18 cellular contexts compared by ENCODE assay signal in the genomic region with DNA sequence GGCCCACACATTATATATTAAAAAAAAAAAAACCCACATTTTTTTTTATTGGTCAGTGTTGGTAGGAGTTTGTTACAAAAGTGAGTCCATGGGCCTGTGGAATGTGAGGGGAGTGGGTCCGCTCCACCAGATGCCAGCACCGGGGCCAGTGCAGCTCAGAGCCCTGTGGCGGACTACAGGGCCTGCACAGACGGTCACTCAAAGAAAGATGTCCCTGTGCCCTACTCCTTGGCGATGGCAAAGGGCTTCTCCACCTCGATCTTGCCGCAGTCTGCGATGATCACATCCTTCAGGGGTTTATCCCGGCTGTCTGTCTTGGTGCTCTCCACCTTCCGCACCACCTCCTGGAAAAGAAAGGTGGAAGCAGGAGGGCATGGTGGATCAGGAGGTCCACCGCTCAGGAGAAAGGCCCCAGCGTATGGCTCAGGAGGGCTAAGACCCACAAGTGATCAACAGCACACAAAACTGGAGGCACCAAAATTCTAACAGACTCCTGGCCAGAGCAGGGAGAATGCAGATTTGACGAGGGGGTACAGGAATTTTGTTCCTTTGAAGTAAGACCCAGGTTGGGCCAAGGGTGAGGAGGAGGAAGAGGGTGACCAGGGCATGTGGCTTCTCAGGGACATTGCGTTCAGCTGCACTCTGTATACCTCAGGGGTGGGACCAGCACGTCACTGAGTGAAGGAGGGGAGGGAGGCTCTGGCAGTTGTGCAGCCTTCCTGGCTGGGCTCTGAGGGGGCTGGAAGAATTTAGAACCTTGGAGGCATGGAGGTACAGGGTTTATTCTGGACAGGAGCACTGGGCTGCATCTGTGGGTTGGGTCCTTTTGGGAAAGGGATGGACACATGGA. TPM values are rescaled to one million over a fixed set of nuclear protein-coding genes. Genes with fewer than 3 reads are reported as not detected.
DNase-seq lines count a peak whose midpoint lies in the region; ATAC-seq, FAIRE-seq and TF ChIP-seq lines count a peak whose summit lies in the region.
"Had no signal": no experiment of that assay in that cellular context is flagged by ENCODE, and none has a peak within 500 bp of the region (broad histone marks: within the 10 kb centered on the region; RNA-seq: fewer than 3 reads in every experiment).

No MANE protein-coding gene starts in this region.

- DNase-seq in cardiac muscle cell (ENCODE audit: low read depth in 1 of 2, low spot score in 1 of 2) (no peak), left cardiac atrium (no peak), GM23338 (ENCODE audit: low spot score) (no peak), GM12878 (ENCODE audit: low read depth, low spot score) (no peak), erythroblast (lab: John Stamatoyannopoulos, UW) (no peak)
- no peak for DNase-seq in stimulated activated CD4-positive, alpha-beta T cell treated with anti-CD3 and anti-CD28 coated beads, Interleukin-12 subunit alpha, Interleukin-12 subunit beta, amount 100 ng/mL, for 4 hours
- DNase-seq: activated gamma-delta T cell, foreskin melanocyte, KG1, mucosa of descending colon, NCI-H1092, NCI-H2081, NCI-H510A, SIG-M5 had no signal

- intact Hi-C loops in left cardiac atrium (cut with DNase I) = loop anchor here in 1 of 2 donors (10.0 kb wide), 1 partner anchor 61 kb away; the partner anchor contains the start of genes CIAO2A and SNX1
- intact Hi-C loops in GM12878 (cut with micrococcal nuclease; ENCODE audit: unreplicated experiment) = loop anchor here (10.0 kb wide), 1 partner anchor 681 kb away; no protein-coding TSS in a partner anchor

- H3K9ac ChIP-seq in GM12878 (ENCODE audit: control insufficient read depth, insufficient read depth, low read length) = no peak overlapping the region

- H3K4me1 ChIP-seq in cardiac muscle cell (ENCODE audit: low read depth) = peaks cover 22% of the 10 kb centered on the region
- H3K4me1 ChIP-seq in GM23338 (ENCODE audit: insufficient read depth) = peaks cover 13% of the 10 kb centered on the region
- H3K4me1 ChIP-seq in GM12878 (ENCODE audit: control insufficient read depth, insufficient read depth, low read length) = peaks cover 33% of the 10 kb centered on the region

- H4K20me1 ChIP-seq in GM23338 (replicated peaks; ENCODE audit: insufficient read depth) = peaks cover 21% of the 10 kb centered on the region
- H4K20me1 ChIP-seq in GM12878 (ENCODE audit: control insufficient read depth, insufficient read depth) = peaks cover 18% of the 10 kb centered on the region

- 89% methylated on average over 15 of the region's 15 CpGs for WGBS in GM12878 (ENCODE audit: insufficient coverage, insufficient replicate concordance, low lambda C conversion rate, missing lambda C conversion rate)

- H3K27me3 Mint-ChIP-seq in GM23338 (ENCODE audit: insufficient read depth, low read depth, poor library complexity) = peaks cover 24% of the 10 kb centered on the region
- H3K27me3 Mint-ChIP-seq in stimulated activated memory B cell treated with anti-CD40 and anti-IgM and Interleukin-4, amounts not matched to agents 10 μg/mL and 1 μg/mL and 100 μg/mL, for 72 hours = no peaks in the 10 kb centered on the region

- in situ Hi-C loops in GM12878 (cut with MboI) = no loop called here

- no peaks in the 10 kb centered on the region for H3K9me2 ChIP-seq in GM23338 (ENCODE audit: insufficient read depth)

- POLR2A ChIA-PET in GM12878 (lab: Charles Lee) = interaction anchor here (1.3 kb wide), 1 partner anchor 32 kb away, joined by 4 read pairs; no protein-coding TSS in a partner anchor

- no peak overlapping the region for H3K4me3 Mint-ChIP-seq in GM23338
- peak overlapping the region; percentile 31 for H3K4me3 Mint-ChIP-seq in stimulated activated memory B cell treated with anti-CD40 and anti-IgM and Interleukin-4, amounts not matched to agents 10 μg/mL and 1 μg/mL and 100 μg/mL, for 72 hours

- peaks cover 11% of the 10 kb centered on the region for H3K4me1 Mint-ChIP-seq in GM23338
- peaks cover 76% of the 10 kb centered on the region for H3K4me1 Mint-ChIP-seq in stimulated activated memory B cell treated with anti-CD40 and anti-IgM and Interleukin-4, amounts not matched to agents 10 μg/mL and 1 μg/mL and 100 μg/mL, for 72 hours

- no peak for FAIRE-seq in GM12878 (lab: Jason Lieb, UNC)

- H3K4me2 ChIP-seq in GM23338 (no peak overlapping the region), GM12878 (ENCODE audit: control insufficient read depth, insufficient read depth) (no peak overlapping the region)

- TF ChIP-seq EP300 in GM12878 (IDR thresholded peaks at IDR 0.05; ENCODE audit: borderline replicate concordance in 1 of 2, control insufficient read depth in 1 of 2, low read depth in 2 of 2, low read length in 2 of 2) = no peak

- H3K27me3 ChIP-seq in cardiac muscle cell = peaks cover 18% of the 10 kb centered on the region
- H3K27me3 ChIP-seq in GM23338 (ENCODE audit: insufficient read depth) = peaks cover 18% of the 10 kb centered on the region
- no peaks in the 10 kb centered on the region for H3K27me3 ChIP-seq in GM12878 (replicated peaks in 1 of 2; ENCODE audit: control insufficient read depth in 2 of 2, insufficient read depth in 2 of 2, low read length in 1 of 2)

- TF ChIP-seq POLR2A in GM12878 (IDR thresholded peaks at IDR 0.05; ENCODE audit: low read depth, low read length) = peak; percentile 68
- TF ChIP-seq POLR2A in erythroblast (IDR thresholded peaks at IDR 0.05; ENCODE audit: low read length) = no peak

- peaks cover 6% of the 10 kb centered on the region; the same call in 1 of the 2 replicates for H3K79me2 ChIP-seq in GM23338 (replicated peaks; ENCODE audit: insufficient read depth)
- peaks cover 48% of the 10 kb centered on the region for H3K79me2 ChIP-seq in GM12878 (ENCODE audit: control insufficient read depth, insufficient read depth, low read length)

- CTCF ChIA-PET in GM12878 (lab: Yijun Ruan, JAX) = interaction anchor here (0.9 to 5.6 kb wide), 3 partner anchors 12 to 66 kb away, joined by 3 to 98 read pairs (median 46); partner anchors contain the start of gene SNX1

- peaks cover 31% of the 10 kb centered on the region for H3F3A ChIP-seq in GM23338 (replicated peaks; ENCODE audit: low read depth)

- H3K4me3 ChIP-seq in cardiac muscle cell (no peak overlapping the region), GM23338 (no peak overlapping the region), GM12878 (no peak overlapping the region)
- H3K4me3 ChIP-seq: mucosa of descending colon, tibial artery had no signal

- TSS peak; percentile 40 for BruUV-seq in GM12878 (replicated peaks; lab: Mats Ljungman, UMichigan)

- no peak overlapping the region for H3K27ac Mint-ChIP-seq in GM23338
- peak overlapping the region; percentile 53 for H3K27ac Mint-ChIP-seq in stimulated activated memory B cell treated with anti-CD40 and anti-IgM and Interleukin-4, amounts not matched to agents 10 μg/mL and 1 μg/mL and 100 μg/mL, for 72 hours

- no peaks in the 10 kb centered on the region; the same call in 2 of the 3 replicates for H3K9me3 Mint-ChIP-seq in GM23338
- H3K9me3 Mint-ChIP-seq in stimulated activated memory B cell treated with anti-CD40 and anti-IgM and Interleukin-4, amounts not matched to agents 10 μg/mL and 1 μg/mL and 100 μg/mL, for 72 hours = no peaks in the 10 kb centered on the region

- TF ChIP-seq RAD21 in GM12878 (IDR thresholded peaks at IDR 0.05; ENCODE audit: insufficient read depth, low read depth, low read length) = no peak

- RAD21 ChIA-PET in GM12878 (lab: Charles Lee; ENCODE audit: unreplicated experiment) = interaction anchor here (1.7 kb wide), 1 partner anchor 11 kb away, joined by 4 read pairs; no protein-coding TSS in a partner anchor

- H3K27ac ChIP-seq in cardiac muscle cell = peak overlapping the region; percentile 44
- H3K27ac ChIP-seq in GM23338 (ENCODE audit: low read depth) = 0 out of 2 replicates have a peak overlapping the region, but pooled peaks have one; percentile 76
- no peak overlapping the region for H3K27ac ChIP-seq in GM12878 (ENCODE audit: control insufficient read depth, insufficient read depth)
- H3K27ac ChIP-seq: neutrophil, tibial artery had no signal

- TF ChIP-seq CTCF in cardiac muscle cell (IDR thresholded peaks at IDR 0.05; ENCODE audit: low read depth, low read length) = no peak
- no peak for TF ChIP-seq CTCF in GM23338 (conservative IDR thresholded peaks at IDR 0.05; ENCODE audit: low read depth in 2 of 2)
- no peak for TF ChIP-seq CTCF in GM12878 (IDR thresholded peaks at IDR 0.05 in 2 of 3, conservative IDR thresholded peaks at IDR 0.05 in 1 of 3; ENCODE audit: control insufficient read depth in 2 of 3, extremely low read depth in 1 of 3, insufficient read depth in 1 of 3, low read depth in 3 of 3, low read length in 3 of 3)

- peaks cover 58% of the 10 kb centered on the region for H3K36me3 Mint-ChIP-seq in GM23338 (ENCODE audit: low read depth)
- peaks cover 55% of the 10 kb centered on the region for H3K36me3 Mint-ChIP-seq in stimulated activated memory B cell treated with anti-CD40 and anti-IgM and Interleukin-4, amounts not matched to agents 10 μg/mL and 1 μg/mL and 100 μg/mL, for 72 hours

- H3K9me3 ChIP-seq in cardiac muscle cell (ENCODE audit: low read depth) (no peaks in the 10 kb centered on the region), GM12878 (replicated peaks; ENCODE audit: control insufficient read depth, insufficient read depth, low read length) (no peaks in the 10 kb centered on the region)
- H3K9me3 ChIP-seq: mucosa of descending colon, neutrophil, tibial artery had no signal

- ATAC-seq in left cardiac atrium (no peak), GM23338 (no peak), GM12878 (no peak), GM21526 (IDR thresholded peaks at IDR 0.05; ENCODE audit: low FRiP score, unreplicated experiment) (no peak)
- no peak for ATAC-seq in stimulated activated memory B cell treated with anti-CD40 and anti-IgM and Interleukin-4, amounts not matched to agents 10 μg/mL and 1 μg/mL and 100 μg/mL, for 72 hours
- ATAC-seq: mucosa of descending colon had no signal

- H2AFZ ChIP-seq in GM23338 (no peak overlapping the region), GM12878 (ENCODE audit: control insufficient read depth, low read depth, low read length) (no peak overlapping the region)

- SMC1A ChIA-PET in GM12878 (lab: Charles Lee; ENCODE audit: uncharacterized antibody, unreplicated experiment) = no interaction called here

- peaks cover 41% of the 10 kb centered on the region for H3K36me3 ChIP-seq in cardiac muscle cell
- peaks cover 53% of the 10 kb centered on the region for H3K36me3 ChIP-seq in GM23338 (ENCODE audit: insufficient read depth)
- peaks cover 34 to 37% of the 10 kb centered on the region in 2 experiments; a peak in 3 of 4 replicates for H3K36me3 ChIP-seq in GM12878 (ENCODE audit: control insufficient read depth in 2 of 2, insufficient read depth in 2 of 2, low read length in 1 of 2)

RNA-seq across cellular contexts. Expression of gene SNX22, which starts 4.5 kb away (rescaled TPM):
- 1.5 and 2.1 TPM in 2 replicates for total RNA-seq in cardiac muscle cell
- 0.59 and 2.0 TPM in 2 replicates for polyA plus RNA-seq in cardiac muscle cell
- 10 to 100 TPM; 28.9 to 29.8 TPM for total RNA-seq in left cardiac atrium
- total RNA-seq in GM23338 (2014; rRNA removed; shearing (Covaris generic)) = 1.9 and 5.7 TPM in 2 replicates
- 3.7 TPM in 2 replicates for polyA plus RNA-seq in GM23338 (2016; fragmentation: Nextera tagmentation; extraction: Ambion mirVana)
- total RNA-seq in GM12878 (2013; cell fraction: nucleolus; rRNA removed) = 19.1 and 22.5 TPM in 2 replicates
- total RNA-seq in GM12878 (2014; rRNA removed) = 23.2 and 25.7 TPM in 2 replicates
- 11.1 and 12.2 TPM in 2 replicates for total RNA-seq in GM12878 (2014; rRNA removed; fragmentation: Illumina TruSeq; extraction: Trizol)
- 23.2 and 26.1 TPM in 2 replicates for total RNA-seq in GM12878 (2021)
- polyA plus RNA-seq in GM12878 (2011; ENCODE audit: low read depth) = 3.8 TPM
- 3.2 and 4.4 TPM in 2 replicates for polyA plus RNA-seq in GM12878 (2011; rRNA removed)
- 8.4 and 9.9 TPM in 2 replicates for polyA plus RNA-seq in GM12878 (2011; cell fraction: cytosol; rRNA removed)
- polyA plus RNA-seq in GM12878 (2011; cell fraction: nucleus; rRNA removed) = 40.5 and 42.5 TPM in 2 replicates
- polyA plus RNA-seq in GM12878 (2012) = 7.4 and 8.1 TPM in 2 replicates
- 6.6 and 10.4 TPM in 2 replicates for polyA plus RNA-seq in GM12878 (2014; fragmentation: Illumina TruSeq; extraction: Trizol)
- 1 to 10 TPM; 6.3 to 6.8 TPM for polyA plus RNA-seq in GM12878 (2014; fragmentation: Nextera tagmentation; extraction: Ambion mirVana)
- polyA plus RNA-seq in GM12878 (2014; rRNA removed) = 26.1 and 29.0 TPM in 2 replicates
- polyA plus RNA-seq in GM12878 (2016; fragmentation: Nextera tagmentation; extraction: Ambion mirVana) = 1 to 10 TPM; 6.4 to 6.9 TPM
- polyA minus RNA-seq in GM12878 (2011; rRNA and poly(A)+ RNA removed) = 6.1 and 10.1 TPM in 2 replicates
- polyA minus RNA-seq in GM12878 (2011; cell fraction: cytosol; rRNA and poly(A)+ RNA removed) = 1.6 and 2.0 TPM in 2 replicates
- 13.7 and 25.9 TPM in 2 replicates for polyA minus RNA-seq in GM12878 (2011; cell fraction: nucleus; rRNA and poly(A)+ RNA removed)

RNA-seq across cellular contexts. Expression of gene PPIB, which starts 6.8 kb away (rescaled TPM):
- 382 and 714 TPM in 2 replicates for total RNA-seq in cardiac muscle cell
- 550 and 1,055 TPM in 2 replicates for polyA plus RNA-seq in cardiac muscle cell
- total RNA-seq in left cardiac atrium = 100 to 1,000 TPM; 256 to 257 TPM
- total RNA-seq in GM23338 (2014; rRNA removed; shearing (Covaris generic)) = 372 and 398 TPM in 2 replicates
- polyA plus RNA-seq in GM23338 (2016; fragmentation: Nextera tagmentation; extraction: Ambion mirVana) = 870 and 887 TPM in 2 replicates
- 92.7 and 97.9 TPM in 2 replicates for total RNA-seq in GM12878 (2013; cell fraction: nucleolus; rRNA removed)
- total RNA-seq in GM12878 (2014; rRNA removed) = 336 and 349 TPM in 2 replicates
- 401 and 446 TPM in 2 replicates for total RNA-seq in GM12878 (2014; rRNA removed; fragmentation: Illumina TruSeq; extraction: Trizol)
- 404 and 424 TPM in 2 replicates for total RNA-seq in GM12878 (2021)
- polyA plus RNA-seq in GM12878 (2011; ENCODE audit: low read depth) = 388 TPM
- 281 and 344 TPM in 2 replicates for polyA plus RNA-seq in GM12878 (2011; rRNA removed)
- polyA plus RNA-seq in GM12878 (2011; cell fraction: cytosol; rRNA removed) = 359 and 447 TPM in 2 replicates
- polyA plus RNA-seq in GM12878 (2011; cell fraction: nucleus; rRNA removed) = 184 and 201 TPM in 2 replicates
- 477 and 571 TPM in 2 replicates for polyA plus RNA-seq in GM12878 (2012)
- polyA plus RNA-seq in GM12878 (2014; fragmentation: Illumina TruSeq; extraction: Trizol) = 284 and 570 TPM in 2 replicates
- 100 to 1,000 TPM; 831 to 858 TPM for polyA plus RNA-seq in GM12878 (2014; fragmentation: Nextera tagmentation; extraction: Ambion mirVana)
- polyA plus RNA-seq in GM12878 (2014; rRNA removed) = 393 and 399 TPM in 2 replicates
- 100 to 1,000 TPM; 915 to 936 TPM for polyA plus RNA-seq in GM12878 (2016; fragmentation: Nextera tagmentation; extraction: Ambion mirVana)
- 248 and 256 TPM in 2 replicates for polyA minus RNA-seq in GM12878 (2011; rRNA and poly(A)+ RNA removed)
- 100 and 121 TPM in 2 replicates for polyA minus RNA-seq in GM12878 (2011; cell fraction: cytosol; rRNA and poly(A)+ RNA removed)
- polyA minus RNA-seq in GM12878 (2011; cell fraction: nucleus; rRNA and poly(A)+ RNA removed) = 23.7 and 44.3 TPM in 2 replicates
